In genomic region chr11:101034076-101034475, GRCh38 we compare ENCODE assay signal across 13 cellular contexts.
A peak's percentile ranks its signal among the peaks of the same experiment; 100 is the strongest.
DNase-seq lines count a peak whose midpoint lies in the region; ATAC-seq and TF ChIP-seq lines count a peak whose summit lies in the region.
"Had no signal": no experiment of that assay in that cellular context is flagged by ENCODE, and none has a peak within 500 bp of the region (broad histone marks: within the 10 kb centered on the region; RNA-seq: fewer than 3 reads in every experiment).

No MANE protein-coding gene starts in this region.

- intact Hi-C loops in aorta (cut with DNase I): no loop called here

- H3K9me3 ChIP-seq in aorta (ENCODE audit: control insufficient read depth, low read length): no peaks in the 10 kb centered on the region

- WGBS in aorta, 2 donors: 8 to 9% methylated on average over 4 of the region's 4 CpGs

- no peak overlapping the region for H3K4me3 ChIP-seq in fibroblast of the aortic adventitia (ENCODE audit: low read depth, low read length)
- no peak overlapping the region for H3K4me3 ChIP-seq in aorta (ENCODE audit: low read length in 2 of 2)

- peaks cover 15% of the 10 kb centered on the region for H3K4me1 Mint-ChIP-seq in nephron
- H3K4me1 Mint-ChIP-seq in stimulated activated naive B cell treated with anti-CD40 and anti-IgM and Interleukin-4, amounts not matched to agents 10 μg/mL and 1 μg/mL and 100 μg/mL, for 72 hours: peaks cover 11 to 12% of the 10 kb centered on the region in 2 donors
- H3K4me1 Mint-ChIP-seq: activated naive CD8-positive, alpha-beta T cell treated with anti-CD3 and anti-CD28 coated beads for 36 hours; endodermal cell; neural crest cell; stimulated activated naive CD8-positive, alpha-beta T cell treated with anti-CD3 and anti-CD28 coated beads, Interleukin-15, amount 100 ng/mL, for 72 hours had no signal

- H3K36me3 Mint-ChIP-seq in nephron (ENCODE audit: low read depth): no peaks in the 10 kb centered on the region
- H3K36me3 Mint-ChIP-seq in stimulated activated naive B cell treated with anti-CD40 and anti-IgM and Interleukin-4, amounts not matched to agents 10 μg/mL and 1 μg/mL and 100 μg/mL, for 72 hours: no peaks in the 10 kb centered on the region
- H3K36me3 Mint-ChIP-seq: activated CD4-positive, alpha-beta memory T cell treated with anti-CD3 and anti-CD28 coated beads for 36 hours; activated naive CD8-positive, alpha-beta T cell treated with anti-CD3 and anti-CD28 coated beads for 36 hours had no signal

- H3K27me3 Mint-ChIP-seq in nephron (ENCODE audit: low read depth): no peaks in the 10 kb centered on the region
- no peaks in the 10 kb centered on the region for H3K27me3 Mint-ChIP-seq in stimulated activated naive B cell treated with anti-CD40 and anti-IgM and Interleukin-4, amounts not matched to agents 10 μg/mL and 1 μg/mL and 100 μg/mL, for 72 hours
- H3K27me3 Mint-ChIP-seq: activated CD4-positive, alpha-beta memory T cell treated with anti-CD3 and anti-CD28 coated beads for 36 hours; activated naive CD8-positive, alpha-beta T cell treated with anti-CD3 and anti-CD28 coated beads for 36 hours; stimulated activated naive CD8-positive, alpha-beta T cell treated with anti-CD3 and anti-CD28 coated beads, Interleukin-15, amount 100 ng/mL, for 72 hours had no signal

- H3K4me1 ChIP-seq in aorta (ENCODE audit: control insufficient read depth in 1 of 2, insufficient read depth in 2 of 2, low read length in 2 of 2): peaks cover 0 to 4% of the 10 kb centered on the region in 2 donors

- no peak for TF ChIP-seq CTCF in fibroblast of the aortic adventitia (IDR thresholded peaks at IDR 0.05; ENCODE audit: insufficient read depth, low read length)
- TF ChIP-seq CTCF in nephron (IDR thresholded peaks at IDR 0.05; ENCODE audit: unreplicated experiment in 3 of 3): no peak

- no peaks in the 10 kb centered on the region for H3K9me3 Mint-ChIP-seq in nephron
- H3K9me3 Mint-ChIP-seq in stimulated activated naive B cell treated with anti-CD40 and anti-IgM and Interleukin-4, amounts not matched to agents 10 μg/mL and 1 μg/mL and 100 μg/mL, for 72 hours: no peaks in the 10 kb centered on the region
- H3K9me3 Mint-ChIP-seq: activated naive CD8-positive, alpha-beta T cell treated with anti-CD3 and anti-CD28 coated beads for 36 hours; endodermal cell; neural crest cell had no signal

- ATAC-seq in aorta (ENCODE audit: low FRiP score): peak; percentile 76
- no peak for ATAC-seq in stimulated activated naive B cell treated with anti-CD40 and anti-IgM and Interleukin-4, amounts not matched to agents 10 μg/mL and 1 μg/mL and 100 μg/mL, for 72 hours (replicated peaks)
- no peak for ATAC-seq in GM18498 (IDR thresholded peaks at IDR 0.05; ENCODE audit: unreplicated experiment)
- ATAC-seq: stimulated activated naive CD8-positive, alpha-beta T cell treated with anti-CD3 and anti-CD28 coated beads, Interleukin-15, amount 100 ng/mL, for 72 hours had no signal

- H3K36me3 ChIP-seq in aorta (ENCODE audit: control insufficient read depth in 1 of 2, insufficient read depth in 2 of 2, low read length in 1 of 2): no peaks in the 10 kb centered on the region

- H3K4me3 Mint-ChIP-seq in nephron: no peak overlapping the region
- no peak overlapping the region for H3K4me3 Mint-ChIP-seq in stimulated activated naive B cell treated with anti-CD40 and anti-IgM and Interleukin-4, amounts not matched to agents 10 μg/mL and 1 μg/mL and 100 μg/mL, for 72 hours
- H3K4me3 Mint-ChIP-seq: activated CD4-positive, alpha-beta memory T cell treated with anti-CD3 and anti-CD28 coated beads for 36 hours; activated naive CD8-positive, alpha-beta T cell treated with anti-CD3 and anti-CD28 coated beads for 36 hours; endodermal cell; neural crest cell; stimulated activated naive CD8-positive, alpha-beta T cell treated with anti-CD3 and anti-CD28 coated beads, Interleukin-15, amount 100 ng/mL, for 72 hours had no signal

- H3K27ac ChIP-seq in aorta (ENCODE audit: low read depth in 1 of 2, low read length in 2 of 2): peak overlapping the region in 1 of 2 donors; percentile 36

- H3K27ac Mint-ChIP-seq in nephron: peak overlapping the region; percentile 42 to 71 (median 46)
- H3K27ac Mint-ChIP-seq in stimulated activated naive B cell treated with anti-CD40 and anti-IgM and Interleukin-4, amounts not matched to agents 10 μg/mL and 1 μg/mL and 100 μg/mL, for 72 hours: no peak overlapping the region
- H3K27ac Mint-ChIP-seq: activated CD4-positive, alpha-beta memory T cell treated with anti-CD3 and anti-CD28 coated beads for 36 hours; activated naive CD8-positive, alpha-beta T cell treated with anti-CD3 and anti-CD28 coated beads for 36 hours; endodermal cell; stimulated activated naive CD8-positive, alpha-beta T cell treated with anti-CD3 and anti-CD28 coated beads, Interleukin-15, amount 100 ng/mL, for 72 hours had no signal

- peak; percentile 22 for DNase-seq in NCI-H748 (lab: John Stamatoyannopoulos, UW; ENCODE audit: unreplicated experiment)
- no peak for DNase-seq in NCI-H748 treated with DMSO at 0.1 percent for 48 hours (lab: John Stamatoyannopoulos, UW)
- DNase-seq in fibroblast of the aortic adventitia (ENCODE audit: low read depth): peak; percentile 27
- DNase-seq in aorta: peak in 1 of 2 donors; percentile 59
- DNase-seq in stimulated activated naive CD4-positive, alpha-beta T cell treated with Interleukin-2 at 50 U/mL for 16 hours (lab: John Stamatoyannopoulos, UW): no peak
- no peak for DNase-seq in stimulated activated naive B cell treated with anti-CD40 and anti-IgM and Interleukin-4, amounts not matched to agents 10 μg/mL and 1 μg/mL and 100 μg/mL, for 72 hours
- DNase-seq: activated CD4-positive, alpha-beta memory T cell treated with anti-CD3 and anti-CD28 coated beads for 36 hours; activated naive CD8-positive, alpha-beta T cell treated with anti-CD3 and anti-CD28 coated beads for 36 hours; endodermal cell; stimulated activated naive CD8-positive, alpha-beta T cell treated with anti-CD3 and anti-CD28 coated beads, Interleukin-15, amount 100 ng/mL, for 72 hours had no signal

- H3K27me3 ChIP-seq in aorta (ENCODE audit: control insufficient read depth in 1 of 2, insufficient read depth in 2 of 2, low read length in 1 of 2): no peaks in the 10 kb centered on the region

Comparison
In these comparisons a context has a peak if more than half of its experiments do, and no peak if none do; other contexts are left out.
1. DNase-seq: peak in NCI-H748 (single experiment) and fibroblast of the aortic adventitia (single experiment); none in NCI-H748 treated with DMSO at 0.1 percent for 48 hours (single experiment), stimulated activated naive CD4-positive, alpha-beta T cell treated with Interleukin-2 at 50 U/mL for 16 hours (single experiment) and stimulated activated naive B cell treated with anti-CD40 and anti-IgM and Interleukin-4, amounts not matched to agents 10 μg/mL and 1 μg/mL and 100 μg/mL, for 72 hours (single experiment).